In genomic region chr2:152826880-152827279, GRCh38 we compare ENCODE assay signal across 19 cellular contexts.
DNase-seq lines count a peak whose midpoint lies in the region; ATAC-seq lines count a peak whose summit lies in the region.
"Had no signal": no experiment of that assay in that cellular context is flagged by ENCODE, and none has a peak within 500 bp of the region (broad histone marks: within the 10 kb centered on the region; RNA-seq: fewer than 3 reads in every experiment).

No MANE protein-coding gene starts in this region.

- no peaks in the 10 kb centered on the region for H4K20me1 ChIP-seq in BLaER1 treated with 17β-estradiol and CSF1 and Interleukin-3, amounts not matched to agents 10 nM and 100 nM

- peak overlapping the region in 8 of 11 experiments; percentile 32 to 69 (median 59); a peak in 13 of 22 replicates for H3K9ac ChIP-seq in BLaER1 treated with 17β-estradiol and CSF1 and Interleukin-3, amounts not matched to agents 10 nM and 100 nM

- no peak for ATAC-seq in GM18873 (IDR thresholded peaks at IDR 0.05; ENCODE audit: low FRiP score, unreplicated experiment)
- ATAC-seq: activated CD4-positive, alpha-beta T cell treated with anti-CD3 and anti-CD28 coated beads for 36 hours; esophagus mucosa; natural killer cell; T-helper 17 cell had no signal

- peaks cover 0 to 15% (median 4%) of the 10 kb centered on the region in 11 experiments; a peak in 7 of 22 replicates for H3K9me3 ChIP-seq in BLaER1 treated with 17β-estradiol and CSF1 and Interleukin-3, amounts not matched to agents 10 nM and 100 nM (replicated peaks in 1 of 11)
- H3K9me3 ChIP-seq: left ventricle myocardium inferior, testis had no signal

- no peaks in the 10 kb centered on the region for H3K36me3 ChIP-seq in BLaER1 treated with 17β-estradiol and CSF1 and Interleukin-3, amounts not matched to agents 10 nM and 100 nM
- H3K36me3 ChIP-seq: left ventricle myocardium inferior had no signal

- no peaks in the 10 kb centered on the region for H3K27me3 ChIP-seq in BLaER1 treated with 17β-estradiol and CSF1 and Interleukin-3, amounts not matched to agents 10 nM and 100 nM
- H3K27me3 ChIP-seq: testis had no signal

- peak; percentile 51 for DNase-seq in HS-5 (ENCODE audit: low read depth)
- DNase-seq in amniotic epithelial cell (ENCODE audit: low read depth), result peak; percentile 2
- peak; percentile 54 for DNase-seq in kidney tubule cell (ENCODE audit: low spot score)
- no peak for DNase-seq in T-helper 2 cell
- no peak for DNase-seq in middle frontal gyrus (ENCODE audit: extremely low spot score, low spot score)
- no peak for DNase-seq in central memory CD4-positive, alpha-beta T cell
- DNase-seq: activated CD4-positive, alpha-beta T cell treated with anti-CD3 and anti-CD28 coated beads for 36 hours; activated naive CD8-positive, alpha-beta T cell treated with anti-CD3 and anti-CD28 coated beads for 36 hours; left ventricle myocardium inferior; natural killer cell; NCI-H1417 treated with DMSO at 0.1 percent for 48 hours; NCI-H446 treated with DMSO at 0.1 percent for 48 hours; stimulated activated CD4-positive, alpha-beta T cell treated with anti-CD3 and anti-CD28 coated beads, Interleukin-1b, Interleukin-23, amount 100 ng/mL, for 48 hours; T-helper 17 cell; testis had no signal

- no peak overlapping the region for H3K4me3 ChIP-seq in BLaER1 treated with 17β-estradiol and CSF1 and Interleukin-3, amounts not matched to agents 10 nM and 100 nM
- H3K4me3 ChIP-seq: left ventricle myocardium inferior, testis had no signal

- H3K4me2 ChIP-seq in BLaER1 treated with 17β-estradiol and CSF1 and Interleukin-3, amounts not matched to agents 10 nM and 100 nM, result peak overlapping the region in 10 of 11 experiments; percentile 3 to 52 (median 30); a peak in 16 of 22 replicates

- peak overlapping the region in 9 of 11 experiments; percentile 61 to 88 (median 83); a peak in 18 of 22 replicates for H3K27ac ChIP-seq in BLaER1 treated with 17β-estradiol and CSF1 and Interleukin-3, amounts not matched to agents 10 nM and 100 nM
- H3K27ac ChIP-seq: C4-2B, left ventricle myocardium inferior, testis had no signal

- peaks cover 13 to 33% (median 23%) of the 10 kb centered on the region in 10 experiments; a peak in 19 of 20 replicates for H3K4me1 ChIP-seq in BLaER1 treated with 17β-estradiol and CSF1 and Interleukin-3, amounts not matched to agents 10 nM and 100 nM
- H3K4me1 ChIP-seq: left ventricle myocardium inferior, testis had no signal

Comparison
In these comparisons a context has a peak if more than half of its experiments do, and no peak if none do; other contexts are left out.
1. DNase-seq: peak in HS-5 (single experiment), amniotic epithelial cell (single experiment) and kidney tubule cell (single experiment); none in T-helper 2 cell (0 of 5), middle frontal gyrus (single experiment) and central memory CD4-positive, alpha-beta T cell (single experiment).